In genomic region chr12:97989366-97989940, GRCh38 we compare ENCODE assay signal across 33 cellular contexts.
DNase-seq lines count a peak whose midpoint lies in the region; ATAC-seq, FAIRE-seq and TF ChIP-seq lines count a peak whose summit lies in the region.
"Had no signal": no experiment of that assay in that cellular context is flagged by ENCODE, and none has a peak within 500 bp of the region (broad histone marks: within the 10 kb centered on the region; RNA-seq: fewer than 3 reads in every experiment).

No MANE protein-coding gene starts in this region.

- no peak overlapping the region for H3K4me3 Mint-ChIP-seq in WTC11
- H3K4me3 Mint-ChIP-seq: B cell; CD14-positive monocyte; CD4-positive, alpha-beta memory T cell; CD4-positive, alpha-beta T cell; CD4-positive, CD25-positive, alpha-beta regulatory T cell; CD8-positive, alpha-beta memory T cell; CD8-positive, alpha-beta T cell had no signal

- H3K9me3 Mint-ChIP-seq in WTC11: peaks cover 27% of the 10 kb centered on the region

- no peak overlapping the region for H2BK12ac ChIP-seq in H1 (ENCODE audit: low read depth, low read length)

- H3K4me3 ChIP-seq in HepG2 (replicated peaks in 1 of 3; ENCODE audit: insufficient read depth in 1 of 3, low read depth in 2 of 3, low read length in 3 of 3) (no peak overlapping the region), right lobe of liver (no peak overlapping the region), HEK293 (ENCODE audit: low read depth, low read length) (no peak overlapping the region), H1 (ENCODE audit: extremely low read depth in 1 of 4, insufficient read depth in 2 of 4, low read depth in 3 of 4, low read length in 4 of 4) (no peak overlapping the region)
- H3K4me3 ChIP-seq: A549; BLaER1; BLaER1 treated with 17β-estradiol and CSF1 and Interleukin-3, amounts not matched to agents 10 nM and 100 nM had no signal

- H3K27ac Mint-ChIP-seq in WTC11: no peak overlapping the region
- H3K27ac Mint-ChIP-seq: B cell; CD14-positive monocyte; CD4-positive, alpha-beta memory T cell; CD4-positive, alpha-beta T cell; CD4-positive, CD25-positive, alpha-beta regulatory T cell; CD8-positive, alpha-beta memory T cell; CD8-positive, alpha-beta T cell had no signal

- no peak for DNase-seq in HepG2 (ENCODE audit: low spot score)
- DNase-seq in right lobe of liver: no peak
- no peak for DNase-seq in WTC11 (ENCODE audit: low spot score)
- DNase-seq in H1 (ENCODE audit: low read depth in 1 of 2, low spot score in 2 of 2): no peak
- DNase-seq in DMS79 treated with DMSO at 0.1 percent for 48 hours (lab: John Stamatoyannopoulos, UW): no peak
- DNase-seq in anterior cingulate cortex (lab: John Stamatoyannopoulos, UW): no peak
- no peak for DNase-seq in C1 segment of cervical spinal cord (lab: John Stamatoyannopoulos, UW)
- DNase-seq: 8988T; ACHN; AML-193; BE2C; Caco-2; Calu3; CD4-positive, alpha-beta memory T cell; CD4-positive, alpha-beta T cell; CD4-positive, CD25-positive, alpha-beta regulatory T cell; CD8-positive, alpha-beta memory T cell; CD8-positive, alpha-beta T cell; COR-L47; DMS 273 treated with DMSO at 0.1 percent for 48 hours; DMS153; DND-41; EL had no signal

- ATAC-seq in HepG2 (no peak), right lobe of liver (no peak), WTC11 (no peak)
- ATAC-seq: A549; CD8-positive, alpha-beta T cell had no signal

- TF ChIP-seq POLR2A in HepG2 (IDR thresholded peaks at IDR 0.05; ENCODE audit: insufficient read depth in 1 of 2, low read depth in 2 of 2, low read length in 2 of 2): no peak
- no peak for TF ChIP-seq POLR2A in right lobe of liver (IDR thresholded peaks at IDR 0.05)
- no peak for TF ChIP-seq POLR2A in H1 (IDR thresholded peaks at IDR 0.05; ENCODE audit: control extremely low read depth in 1 of 2, low read depth in 2 of 2, low read length in 2 of 2)

- no peaks in the 10 kb centered on the region for H3K4me1 ChIP-seq in HepG2 (ENCODE audit: insufficient read depth, low read length)
- no peaks in the 10 kb centered on the region for H3K4me1 ChIP-seq in right lobe of liver
- H3K4me1 ChIP-seq in HEK293 (ENCODE audit: control insufficient read depth, insufficient read depth, low read length): no peaks in the 10 kb centered on the region
- H3K4me1 ChIP-seq in H1 (replicated peaks in 1 of 4; ENCODE audit: control insufficient read depth in 3 of 4, insufficient read depth in 4 of 4, low read length in 3 of 4): no peaks in the 10 kb centered on the region
- H3K4me1 ChIP-seq: A549; BE2C; BLaER1; BLaER1 treated with 17β-estradiol and CSF1 and Interleukin-3, amounts not matched to agents 10 nM and 100 nM; Caco-2 had no signal

- in situ Hi-C loops in HepG2 (cut with HindIII; ENCODE audit: extremely low pct_ligation_motif_present, low pct_unique_long_range_greater_than_20kb): no loop called here

- TF ChIP-seq EP300 in HepG2 (IDR thresholded peaks at IDR 0.05; ENCODE audit: low read depth in 2 of 2, low read length in 2 of 2) (no peak), HepG2 (CRISPR knock-in tag; IDR thresholded peaks at IDR 0.05; ENCODE audit: borderline replicate concordance) (no peak), H1 (IDR thresholded peaks at IDR 0.05; ENCODE audit: borderline replicate concordance in 1 of 2, low read depth in 2 of 2, low read length in 2 of 2) (no peak)

- H3K18ac ChIP-seq in H1 (ENCODE audit: extremely low read depth, low read length): no peak overlapping the region

- TF ChIP-seq CTCF in HepG2 (CRISPR knock-in tag; IDR thresholded peaks at IDR 0.05) (no peak), right lobe of liver (IDR thresholded peaks at IDR 0.05) (no peak), HEK293 (tag by site-specific recombination; IDR thresholded peaks at IDR 0.05) (no peak), WTC11 (IDR thresholded peaks at IDR 0.05) (no peak), H1 (IDR thresholded peaks at IDR 0.05; ENCODE audit: control extremely low read depth in 1 of 3, insufficient read depth in 1 of 3, low read depth in 1 of 3, low read length in 3 of 3) (no peak)

- H3K27me3 ChIP-seq in HepG2 (ENCODE audit: control insufficient read depth in 1 of 2, insufficient read depth in 2 of 2, low read length in 2 of 2): no peaks in the 10 kb centered on the region
- H3K27me3 ChIP-seq in right lobe of liver: no peaks in the 10 kb centered on the region
- no peaks in the 10 kb centered on the region for H3K27me3 ChIP-seq in H1 (replicated peaks in 1 of 4; ENCODE audit: control insufficient read depth in 3 of 4, extremely low read depth in 1 of 4, insufficient read depth in 3 of 4, low read length in 3 of 4)
- H3K27me3 ChIP-seq: BE2C; BLaER1; BLaER1 treated with 17β-estradiol and CSF1 and Interleukin-3, amounts not matched to agents 10 nM and 100 nM had no signal

- H4K8ac ChIP-seq in H1 (ENCODE audit: extremely low read depth, insufficient read depth, low read length): no peak overlapping the region

- H3K36me3 Mint-ChIP-seq in WTC11: peaks cover 8% of the 10 kb centered on the region
- H3K36me3 Mint-ChIP-seq: CD14-positive monocyte; CD4-positive, alpha-beta memory T cell; CD4-positive, CD25-positive, alpha-beta regulatory T cell; CD8-positive, alpha-beta memory T cell; CD8-positive, alpha-beta T cell had no signal

- no peak overlapping the region for H4K5ac ChIP-seq in H1 (ENCODE audit: insufficient read length, low read depth, low read length)

- no peak overlapping the region for H3K14ac ChIP-seq in H1 (ENCODE audit: insufficient read length)

- POLR2A ChIA-PET in HepG2 (lab: Yijun Ruan, JAX): no interaction called here
- POLR2A ChIA-PET in HEK293 (lab: Yijun Ruan, JAX): no interaction called here
- POLR2A ChIA-PET in WTC11 (lab: Charles Lee): no interaction called here
- POLR2A ChIA-PET in H1 (lab: Charles Lee; ENCODE audit: partially characterized antibody): no interaction called here

- H2AK5ac ChIP-seq in H1 (ENCODE audit: low read depth, low read length): peak overlapping the region; percentile 53; the same call in 1 of the 2 replicates

- H3K4me2 ChIP-seq in HepG2 (ENCODE audit: low read depth, low read length): no peak overlapping the region
- H3K4me2 ChIP-seq in H1 (ENCODE audit: insufficient read depth in 1 of 2, low read depth in 2 of 2, low read length in 2 of 2): no peak overlapping the region
- H3K4me2 ChIP-seq: A549; BLaER1; BLaER1 treated with 17β-estradiol and CSF1 and Interleukin-3, amounts not matched to agents 10 nM and 100 nM had no signal

- H2BK20ac ChIP-seq in H1 (ENCODE audit: low read length): no peak overlapping the region

- no peak for FAIRE-seq in HepG2 (lab: Jason Lieb, UNC)
- FAIRE-seq in H1 (lab: Jason Lieb, UNC): no peak
- FAIRE-seq: A204.1, A549, D721Med had no signal

- no peak overlapping the region for H3K56ac ChIP-seq in H1 (replicated peaks; ENCODE audit: insufficient read length, low read depth, low read length)

- BruUV-seq in HepG2 (replicated peaks; lab: Mats Ljungman, UMichigan): no TSS peak

- H3K36me3 ChIP-seq in HepG2 (replicated peaks in 1 of 2; ENCODE audit: control insufficient read depth in 1 of 2, insufficient read depth in 2 of 2, low read length in 2 of 2): no peaks in the 10 kb centered on the region
- H3K36me3 ChIP-seq in right lobe of liver: no peaks in the 10 kb centered on the region
- no peaks in the 10 kb centered on the region for H3K36me3 ChIP-seq in HEK293 (ENCODE audit: control insufficient read depth in 2 of 2, insufficient read depth in 1 of 2, low read length in 2 of 2)
- no peaks in the 10 kb centered on the region for H3K36me3 ChIP-seq in H1 (ENCODE audit: control insufficient read depth in 2 of 4, insufficient read depth in 4 of 4, low read length in 3 of 4)
- H3K36me3 ChIP-seq: BE2C; BLaER1; BLaER1 treated with 17β-estradiol and CSF1 and Interleukin-3, amounts not matched to agents 10 nM and 100 nM had no signal

- peaks cover 4% of the 10 kb centered on the region; the same call in 1 of the 2 replicates for H3K27me3 Mint-ChIP-seq in WTC11 (ENCODE audit: low read depth)
- H3K27me3 Mint-ChIP-seq: CD4-positive, alpha-beta T cell had no signal

- no peak overlapping the region for H3K27ac ChIP-seq in HepG2 (ENCODE audit: extremely low read length, insufficient read depth, low read length)
- no peak overlapping the region for H3K27ac ChIP-seq in right lobe of liver
- no peak overlapping the region for H3K27ac ChIP-seq in HEK293 (ENCODE audit: extremely low read depth, low read depth, low read length)
- H3K27ac ChIP-seq in H1 (ENCODE audit: low read depth, low read length): no peak overlapping the region
- H3K27ac ChIP-seq: 22Rv1; A549; BLaER1; BLaER1 treated with 17β-estradiol and CSF1 and Interleukin-3, amounts not matched to agents 10 nM and 100 nM; C4-2B had no signal

- no peak overlapping the region for H2BK120ac ChIP-seq in H1 (replicated peaks; ENCODE audit: low read depth, low read length)

- H3K9ac ChIP-seq in HepG2 (ENCODE audit: insufficient read depth, low read depth, low read length) (no peak overlapping the region), H1 (replicated peaks in 1 of 4; ENCODE audit: extremely low read depth in 1 of 4, low read depth in 3 of 4, low read length in 3 of 4) (no peak overlapping the region)
- H3K9ac ChIP-seq: BLaER1; BLaER1 treated with 17β-estradiol and CSF1 and Interleukin-3, amounts not matched to agents 10 nM and 100 nM had no signal

- H3K79me2 ChIP-seq in HepG2 (ENCODE audit: insufficient read depth, low read length) (no peaks in the 10 kb centered on the region), H1 (ENCODE audit: control insufficient read depth in 1 of 2, insufficient read depth in 2 of 2, low read length in 2 of 2) (no peaks in the 10 kb centered on the region)

- H3K79me1 ChIP-seq in H1 (ENCODE audit: low read depth, low read length): no peaks in the 10 kb centered on the region

- no peak overlapping the region for H2AFZ ChIP-seq in HepG2 (ENCODE audit: low read length)
- no peak overlapping the region for H2AFZ ChIP-seq in H1 (ENCODE audit: low read length)

- CTCF ChIA-PET in HepG2 (lab: Yijun Ruan, JAX; ENCODE audit: low intra/inter-chr PET ratio, low total read pairs): no interaction called here
- CTCF ChIA-PET in HEK293 (lab: Yijun Ruan, JAX): no interaction called here
- CTCF ChIA-PET in WTC11 (lab: Charles Lee): no interaction called here
- CTCF ChIA-PET in H1 (lab: Charles Lee; ENCODE audit: partially characterized antibody): no interaction called here

- no peak overlapping the region for H3K23ac ChIP-seq in H1 (ENCODE audit: insufficient read length)

- no peak overlapping the region for H2BK5ac ChIP-seq in H1 (ENCODE audit: low read depth, low read length)

- no peak overlapping the region for H2BK15ac ChIP-seq in H1 (ENCODE audit: low read length)

- peaks cover 4% of the 10 kb centered on the region; the same call in 1 of the 2 replicates for H3K23me2 ChIP-seq in H1 (ENCODE audit: low read depth, low read length)

- intact Hi-C loops in HepG2 (cut with micrococcal nuclease; ENCODE audit: unreplicated experiment): no loop called here
- intact Hi-C loops in right lobe of liver (cut with DNase I): no loop called here

- H3K4me1 Mint-ChIP-seq in WTC11: peaks cover 5% of the 10 kb centered on the region; the same call in 1 of the 2 replicates
- H3K4me1 Mint-ChIP-seq: B cell; CD14-positive monocyte; CD4-positive, alpha-beta memory T cell; CD4-positive, CD25-positive, alpha-beta regulatory T cell; CD8-positive, alpha-beta memory T cell had no signal

- H3K4ac ChIP-seq in H1 (replicated peaks; ENCODE audit: insufficient read length, low read depth, low read length): no peak overlapping the region

- H4K20me1 ChIP-seq in HepG2 (ENCODE audit: insufficient read depth, low read length) (no peaks in the 10 kb centered on the region), H1 (replicated peaks in 1 of 2; ENCODE audit: control insufficient read depth in 1 of 2, insufficient read depth in 2 of 2, low read length in 2 of 2) (no peaks in the 10 kb centered on the region)
- H4K20me1 ChIP-seq: BLaER1; BLaER1 treated with 17β-estradiol and CSF1 and Interleukin-3, amounts not matched to agents 10 nM and 100 nM had no signal

- TF ChIP-seq RAD21 in HepG2 (CRISPR knock-in tag; IDR thresholded peaks at IDR 0.05): no peak
- no peak for TF ChIP-seq RAD21 in H1 (IDR thresholded peaks at IDR 0.05 in 1 of 2, conservative IDR thresholded peaks at IDR 0.05 in 1 of 2; ENCODE audit: low read depth in 2 of 2, low read length in 2 of 2)

- H4K91ac ChIP-seq in H1 (replicated peaks; ENCODE audit: insufficient read length, low read length): no peak overlapping the region

- H3K9me3 ChIP-seq in HepG2 (ENCODE audit: low read length) (no peaks in the 10 kb centered on the region), right lobe of liver (no peaks in the 10 kb centered on the region), HEK293 (ENCODE audit: control insufficient read depth, insufficient read depth, low read depth, low read length) (no peaks in the 10 kb centered on the region), H1 (ENCODE audit: insufficient read depth in 2 of 2, low read depth in 1 of 2, low read length in 1 of 2) (no peaks in the 10 kb centered on the region)
- H3K9me3 ChIP-seq: A549, BE2C, Caco-2 had no signal
